25 cellular contexts compared by ENCODE assay signal in genomic region chr6:1885576-1886003, GRCh38.
DNase-seq lines count a peak whose midpoint lies in the region; TF ChIP-seq lines count a peak whose summit lies in the region.
"Had no signal": no experiment of that assay in that cellular context is flagged by ENCODE, and none has a peak within 500 bp of the region (broad histone marks: within the 10 kb centered on the region; RNA-seq: fewer than 3 reads in every experiment).

No MANE protein-coding gene starts in this region.

- no peaks in the 10 kb centered on the region for H3K36me3 ChIP-seq in osteoblast (ENCODE audit: insufficient read depth, low read length)
- H3K36me3 ChIP-seq in spleen, result no peaks in the 10 kb centered on the region
- H3K36me3 ChIP-seq: esophagus squamous epithelium, HAP-1, left lung, neutrophil, vagina had no signal

- TF ChIP-seq POLR2A in spleen (IDR thresholded peaks at IDR 0.05), result no peak

- H3K4me3 ChIP-seq in astrocyte of the cerebellum (ENCODE audit: low read depth, low read length), result no peak overlapping the region
- peak overlapping the region; percentile 63 for H3K4me3 ChIP-seq in osteoblast (ENCODE audit: insufficient read depth, low read length)
- no peak overlapping the region for H3K4me3 ChIP-seq in spleen
- H3K4me3 ChIP-seq: BLaER1, esophagus squamous epithelium, HAP-1, left lung, vagina had no signal

- H3K36me3 Mint-ChIP-seq in glutamatergic neuron (ENCODE audit: unreplicated experiment) (no peaks in the 10 kb centered on the region), immature natural killer cell (peaks cover 0 to 4% (median 4%) of the 10 kb centered on the region in 3 donors)
- no peaks in the 10 kb centered on the region for H3K36me3 Mint-ChIP-seq in activated CD4-positive, alpha-beta T cell treated with anti-CD3 and anti-CD28 coated beads, Interleukin-2, amount 10 ng/mL, durations not matched to agents 24 days and 14 days (ENCODE audit: low read depth)

- TF ChIP-seq CTCF in astrocyte of the cerebellum (IDR thresholded peaks at IDR 0.05; ENCODE audit: low read depth, low read length, missing control alignments) (no peak), glutamatergic neuron (IDR thresholded peaks at IDR 0.05; ENCODE audit: partially characterized antibody, unreplicated experiment) (no peak), osteoblast (IDR thresholded peaks at IDR 0.05; ENCODE audit: extremely low read depth, low read depth, low read length) (no peak), spleen (IDR thresholded peaks at IDR 0.05 in 8 of 11, conservative IDR thresholded peaks at IDR 0.05 in 3 of 11) (no peak)

- DNase-seq in ELF-1 (ENCODE audit: low read depth, low spot score) (peak; percentile 64), astrocyte of the cerebellum (ENCODE audit: low read depth) (peak; percentile 22), glutamatergic neuron (no peak), osteoblast (ENCODE audit: insufficient read length, low spot score, missing footprints) (no peak), immature natural killer cell (no peak), spleen (no peak), cerebellar cortex (ENCODE audit: low spot score) (no peak)
- DNase-seq in activated CD4-positive, alpha-beta T cell treated with anti-CD3 and anti-CD28 coated beads, Interleukin-2, amount 10 ng/mL, durations not matched to agents 24 days and 14 days, result no peak
- DNase-seq: activated CD4-positive, alpha-beta T cell treated with anti-CD3 and anti-CD28 coated beads for 4 hours; activated naive CD8-positive, alpha-beta T cell treated with anti-CD3 and anti-CD28 coated beads, Interleukin-2, amount 50 U/mL, for 24 hours; central memory CD4-positive, alpha-beta T cell; effector CD8-positive, alpha-beta T cell; esophagus squamous epithelium; Kasumi-1; left lung; NCI-H1092; NCI-H2029; NCI-H510A treated with DMSO at 0.1 percent for 48 hours; right cardiac atrium; substantia nigra had no signal

- H3K9me3 Mint-ChIP-seq in glutamatergic neuron (ENCODE audit: unreplicated experiment), result no peaks in the 10 kb centered on the region
- no peaks in the 10 kb centered on the region for H3K9me3 Mint-ChIP-seq in immature natural killer cell
- no peaks in the 10 kb centered on the region for H3K9me3 Mint-ChIP-seq in activated CD4-positive, alpha-beta T cell treated with anti-CD3 and anti-CD28 coated beads, Interleukin-2, amount 10 ng/mL, durations not matched to agents 24 days and 14 days
- H3K9me3 Mint-ChIP-seq: activated T-helper 17 cell treated with anti-CD3 and anti-CD28 coated beads, Interleukin-2, amount 50 U/mL, for 72 hours had no signal

- no peaks in the 10 kb centered on the region for H3K27me3 ChIP-seq in osteoblast (ENCODE audit: insufficient read depth, low read length)
- no peaks in the 10 kb centered on the region for H3K27me3 ChIP-seq in spleen (replicated peaks in 1 of 7)
- H3K27me3 ChIP-seq: BLaER1, esophagus squamous epithelium, left lung, neutrophil, vagina had no signal

- intact Hi-C loops in spleen (cut with DNase I; ENCODE audit: low total_unique reads), result no loop called here
- intact Hi-C loops in activated CD4-positive, alpha-beta T cell treated with anti-CD3 and anti-CD28 coated beads, Interleukin-2, amount 10 ng/mL, durations not matched to agents 24 days and 14 days (cut with micrococcal nuclease), result no loop called here

- H3K4me1 Mint-ChIP-seq in glutamatergic neuron (ENCODE audit: low read depth, unreplicated experiment) (peaks cover 15% of the 10 kb centered on the region), immature natural killer cell (peaks cover 0 to 5% of the 10 kb centered on the region in 2 donors)
- H3K4me1 Mint-ChIP-seq in activated CD4-positive, alpha-beta T cell treated with anti-CD3 and anti-CD28 coated beads, Interleukin-2, amount 10 ng/mL, durations not matched to agents 24 days and 14 days, result no peaks in the 10 kb centered on the region
- H3K4me1 Mint-ChIP-seq: activated T-helper 17 cell treated with anti-CD3 and anti-CD28 coated beads, Interleukin-2, amount 50 U/mL, for 72 hours had no signal

- H3K9me3 ChIP-seq in osteoblast (ENCODE audit: low read depth, low read length) (no peaks in the 10 kb centered on the region), spleen (peaks cover 0 to 5% (median 0%) of the 10 kb centered on the region in 8 donors)
- H3K9me3 ChIP-seq: esophagus squamous epithelium, HAP-1, left lung, neutrophil, vagina had no signal

- no peak overlapping the region for H3K4me3 Mint-ChIP-seq in glutamatergic neuron (ENCODE audit: unreplicated experiment)
- no peak overlapping the region for H3K4me3 Mint-ChIP-seq in immature natural killer cell
- H3K4me3 Mint-ChIP-seq in activated CD4-positive, alpha-beta T cell treated with anti-CD3 and anti-CD28 coated beads, Interleukin-2, amount 10 ng/mL, durations not matched to agents 24 days and 14 days, result no peak overlapping the region
- H3K4me3 Mint-ChIP-seq: activated naive CD8-positive, alpha-beta T cell treated with anti-CD3 and anti-CD28 coated beads, Interleukin-2, amount 50 U/mL, for 24 hours; activated T-helper 17 cell treated with anti-CD3 and anti-CD28 coated beads, Interleukin-2, amount 50 U/mL, for 72 hours had no signal

- H3K27me3 Mint-ChIP-seq in glutamatergic neuron (ENCODE audit: unreplicated experiment), result no peaks in the 10 kb centered on the region
- no peaks in the 10 kb centered on the region for H3K27me3 Mint-ChIP-seq in immature natural killer cell (ENCODE audit: low read depth in 3 of 3)
- H3K27me3 Mint-ChIP-seq in activated CD4-positive, alpha-beta T cell treated with anti-CD3 and anti-CD28 coated beads, Interleukin-2, amount 10 ng/mL, durations not matched to agents 24 days and 14 days, result peaks cover 7% of the 10 kb centered on the region
- H3K27me3 Mint-ChIP-seq: activated naive CD8-positive, alpha-beta T cell treated with anti-CD3 and anti-CD28 coated beads, Interleukin-2, amount 50 U/mL, for 24 hours; activated T-helper 17 cell treated with anti-CD3 and anti-CD28 coated beads, Interleukin-2, amount 50 U/mL, for 72 hours had no signal

- H3K27ac Mint-ChIP-seq in glutamatergic neuron (ENCODE audit: unreplicated experiment) (peak overlapping the region; percentile 34), immature natural killer cell (no peak overlapping the region)
- no peak overlapping the region for H3K27ac Mint-ChIP-seq in activated CD4-positive, alpha-beta T cell treated with anti-CD3 and anti-CD28 coated beads, Interleukin-2, amount 10 ng/mL, durations not matched to agents 24 days and 14 days
- H3K27ac Mint-ChIP-seq: activated naive CD8-positive, alpha-beta T cell treated with anti-CD3 and anti-CD28 coated beads, Interleukin-2, amount 50 U/mL, for 24 hours; activated T-helper 17 cell treated with anti-CD3 and anti-CD28 coated beads, Interleukin-2, amount 50 U/mL, for 72 hours had no signal

- in situ Hi-C loops in astrocyte of the cerebellum (cut with HindIII; ENCODE audit: low sequenced_read_pairs), result no loop called here

- peak overlapping the region; percentile 88 for H3K4me2 ChIP-seq in osteoblast (ENCODE audit: insufficient read depth, low read length)
- H3K4me2 ChIP-seq: BLaER1 had no signal

- H3K27ac ChIP-seq in osteoblast (ENCODE audit: low read depth, low read length) (peak overlapping the region; percentile 81), spleen (no peak overlapping the region)
- H3K27ac ChIP-seq: BLaER1, esophagus squamous epithelium, left lung, neutrophil, vagina had no signal

- H2AFZ ChIP-seq in osteoblast (ENCODE audit: low read length), result peak overlapping the region; percentile 84

- WGBS in spleen, 5 donors, result 89 to 91% (median 91%) methylated on average over 12 of the region's 12 CpGs

- no peaks in the 10 kb centered on the region for H3K79me2 ChIP-seq in osteoblast (ENCODE audit: insufficient read depth, low read length)

- H3K4me1 ChIP-seq in osteoblast (ENCODE audit: insufficient read depth, low read length), result peaks cover 12% of the 10 kb centered on the region
- no peaks in the 10 kb centered on the region for H3K4me1 ChIP-seq in spleen
- H3K4me1 ChIP-seq: esophagus squamous epithelium, left lung, vagina had no signal

- no peaks in the 10 kb centered on the region for H4K20me1 ChIP-seq in osteoblast (ENCODE audit: insufficient read depth, low read length)
- H4K20me1 ChIP-seq: BLaER1 had no signal

Comparison
In these comparisons a context has a peak if more than half of its experiments do, and no peak if none do; other contexts are left out.
1. DNase-seq: peak in ELF-1 (single experiment) and astrocyte of the cerebellum (single experiment); none in glutamatergic neuron (single experiment), osteoblast (single experiment), immature natural killer cell (0 of 3), spleen (single experiment), cerebellar cortex (single experiment) and activated CD4-positive, alpha-beta T cell treated with anti-CD3 and anti-CD28 coated beads, Interleukin-2, amount 10 ng/mL, durations not matched to agents 24 days and 14 days (single experiment).